Comparison of ENCODE assay signal across 19 cellular contexts in genomic region chr5:154365823-154366222, GRCh38.
A peak's percentile ranks its signal among the peaks of the same experiment; 100 is the strongest.
DNase-seq lines count a peak whose midpoint lies in the region; ATAC-seq, FAIRE-seq and TF ChIP-seq lines count a peak whose summit lies in the region.
"Had no signal": no experiment of that assay in that cellular context is flagged by ENCODE, and none has a peak within 500 bp of the region (broad histone marks: within the 10 kb centered on the region; RNA-seq: fewer than 3 reads in every experiment).

No MANE protein-coding gene starts in this region.

- intact Hi-C loops in OCI-LY7 (cut with micrococcal nuclease; ENCODE audit: unreplicated experiment) = no loop called here

- peaks cover 64% of the 10 kb centered on the region for H3K4me1 Mint-ChIP-seq in neural progenitor cell

- TF ChIP-seq RAD21 in SK-N-SH (IDR thresholded peaks at IDR 0.05; ENCODE audit: low read length) = no peak

- CTCF ChIA-PET in SK-N-SH (lab: Yijun Ruan, JAX) = interaction anchor here (1.0 to 1.2 kb wide), 2 partner anchors 11 to 39 kb away, joined by 3 to 4 read pairs; no protein-coding TSS in a partner anchor
- CTCF ChIA-PET in OCI-LY7 (lab: Charles Lee; ENCODE audit: unreplicated experiment) = no interaction called here

- 0% methylated on average over 1 of the region's 1 CpG for WGBS in SK-N-SH (ENCODE audit: low lambda C conversion rate)

- peak overlapping the region; percentile 46 for H3K27ac Mint-ChIP-seq in neural progenitor cell
- H3K27ac Mint-ChIP-seq: activated naive CD8-positive, alpha-beta T cell had no signal

- no peak for TF ChIP-seq POLR2A in GM12891 (IDR thresholded peaks at IDR 0.05; ENCODE audit: low read depth, low read length)

- DNase-seq in SK-N-SH (no peak), MG63 (peak; percentile 70), choroid plexus epithelial cell (ENCODE audit: low read depth) (peak; percentile 47), neural progenitor cell (ENCODE audit: low spot score) (no peak), NCI-H1092 (lab: John Stamatoyannopoulos, UW) (no peak), OCI-LY7 (ENCODE audit: low spot score) (no peak), GM12891 (ENCODE audit: insufficient read length, low spot score) (no peak)
- DNase-seq: ACHN; activated CD4-positive, alpha-beta T cell treated with anti-CD3 and anti-CD28 coated beads, Interleukin-2, amount 50 U/mL, for 48 hours; activated T-cell treated with anti-CD3 and anti-CD28 coated beads, Interleukin-2, amount 50 U/mL, for 1 hour; DND-41; glutamatergic neuron; immature natural killer cell; NCI-H748 treated with DMSO at 0.1 percent for 48 hours; Peyer's patch had no signal

- H3K27me3 ChIP-seq in SK-N-SH (ENCODE audit: insufficient read depth) (no peaks in the 10 kb centered on the region), MG63 (no peaks in the 10 kb centered on the region), neural progenitor cell (no peaks in the 10 kb centered on the region)
- H3K27me3 ChIP-seq: Peyer's patch, vagina had no signal

- peaks cover 51% of the 10 kb centered on the region for H3K79me2 ChIP-seq in SK-N-SH (ENCODE audit: insufficient read depth)
- H3K79me2 ChIP-seq in neural progenitor cell (ENCODE audit: low read depth) = no peaks in the 10 kb centered on the region
- H3K79me2 ChIP-seq in OCI-LY7 (ENCODE audit: insufficient read depth, low read depth, low read length) = no peaks in the 10 kb centered on the region

- H3K9me2 ChIP-seq in SK-N-SH = no peaks in the 10 kb centered on the region
- H3K9me2 ChIP-seq in OCI-LY7 (ENCODE audit: insufficient read depth, low read length) = no peaks in the 10 kb centered on the region

- BruUV-seq in OCI-LY7 (replicated peaks; lab: Mats Ljungman, UMichigan) = no TSS peak

- no peak for FAIRE-seq in GM12891 (lab: Jason Lieb, UNC)

- POLR2A ChIA-PET in SK-N-SH (lab: Yijun Ruan, JAX) (no interaction called here), OCI-LY7 (lab: Charles Lee) (no interaction called here)

- peaks cover 6% of the 10 kb centered on the region for H3K36me3 Mint-ChIP-seq in neural progenitor cell

- no peak for ATAC-seq in SK-N-SH treated with all-trans-retinoic acid at 6 μM for 48 hours

- no peak overlapping the region for H3K4me3 Mint-ChIP-seq in neural progenitor cell
- H3K4me3 Mint-ChIP-seq: activated naive CD8-positive, alpha-beta T cell; immature natural killer cell; neural crest cell had no signal

- H3K9me3 Mint-ChIP-seq in neural progenitor cell = no peaks in the 10 kb centered on the region
- H3K9me3 Mint-ChIP-seq: immature natural killer cell, neural crest cell had no signal

- TF ChIP-seq EP300 in SK-N-SH (IDR thresholded peaks at IDR 0.05; ENCODE audit: borderline replicate concordance in 1 of 2, low read depth in 1 of 2, low read length in 1 of 2) = no peak

- H3K4me3 ChIP-seq in SK-N-SH (ENCODE audit: low read depth in 2 of 2, low read length in 1 of 2) = no peak overlapping the region
- H3K4me3 ChIP-seq in MG63 = no peak overlapping the region
- no peak overlapping the region for H3K4me3 ChIP-seq in choroid plexus epithelial cell (ENCODE audit: low read depth, low read length)
- H3K4me3 ChIP-seq in neural progenitor cell = no peak overlapping the region
- H3K4me3 ChIP-seq in OCI-LY7 (ENCODE audit: low read depth, low read length, poor library complexity, severe bottlenecking) = no peak overlapping the region
- H3K4me3 ChIP-seq: Peyer's patch, vagina had no signal

- peak overlapping the region; percentile 62; the same call in 1 of the 2 replicates for H3K9ac ChIP-seq in SK-N-SH
- no peak overlapping the region for H3K9ac ChIP-seq in neural progenitor cell

- H3K4me2 ChIP-seq in SK-N-SH (0 out of 2 replicates have a peak overlapping the region, but pooled peaks have one; percentile 50), neural progenitor cell (no peak overlapping the region), OCI-LY7 (ENCODE audit: low read length) (no peak overlapping the region)

- H3K36me3 ChIP-seq in SK-N-SH (replicated peaks in 1 of 2; ENCODE audit: control insufficient read depth in 1 of 2, insufficient read depth in 2 of 2, low read length in 1 of 2) = peaks cover 3% of the 10 kb centered on the region in 2 experiments
- no peaks in the 10 kb centered on the region for H3K36me3 ChIP-seq in MG63
- no peaks in the 10 kb centered on the region for H3K36me3 ChIP-seq in neural progenitor cell
- H3K36me3 ChIP-seq in OCI-LY7 (ENCODE audit: insufficient read depth, low read length) = no peaks in the 10 kb centered on the region
- H3K36me3 ChIP-seq: Peyer's patch, vagina had no signal

- H3F3A ChIP-seq in SK-N-SH (replicated peaks; ENCODE audit: insufficient read depth) = peaks cover 59% of the 10 kb centered on the region
- peaks cover 11% of the 10 kb centered on the region for H3F3A ChIP-seq in neural progenitor cell (ENCODE audit: low read depth)

- no peak for TF ChIP-seq CTCF in SK-N-SH (IDR thresholded peaks at IDR 0.05)
- TF ChIP-seq CTCF in choroid plexus epithelial cell (conservative IDR thresholded peaks at IDR 0.05; ENCODE audit: low read depth, low read length) = no peak
- no peak for TF ChIP-seq CTCF in neural progenitor cell (IDR thresholded peaks at IDR 0.05)
- no peak for TF ChIP-seq CTCF in OCI-LY7 (conservative IDR thresholded peaks at IDR 0.05; ENCODE audit: low read length)

- no peaks in the 10 kb centered on the region for H4K20me1 ChIP-seq in SK-N-SH (ENCODE audit: insufficient read depth)
- no peaks in the 10 kb centered on the region for H4K20me1 ChIP-seq in neural progenitor cell (ENCODE audit: low read depth)
- no peaks in the 10 kb centered on the region for H4K20me1 ChIP-seq in OCI-LY7 (ENCODE audit: insufficient read depth, low read length)

- H3K4me1 ChIP-seq in SK-N-SH (ENCODE audit: control insufficient read depth in 1 of 2, insufficient read depth in 2 of 2, low read depth in 1 of 2, low read length in 1 of 2) = peaks cover 13 to 61% of the 10 kb centered on the region in 2 experiments
- H3K4me1 ChIP-seq in neural progenitor cell = peaks cover 13% of the 10 kb centered on the region
- no peaks in the 10 kb centered on the region for H3K4me1 ChIP-seq in OCI-LY7 (ENCODE audit: insufficient read depth, low read length, poor library complexity, severe bottlenecking)
- H3K4me1 ChIP-seq: Peyer's patch had no signal

- peak overlapping the region; percentile 78 to 91; a peak in 3 of 4 replicates for H3K27ac ChIP-seq in SK-N-SH (ENCODE audit: low read depth in 2 of 2, low read length in 1 of 2)
- H3K27ac ChIP-seq in neural progenitor cell = no peak overlapping the region
- H3K27ac ChIP-seq in OCI-LY7 (ENCODE audit: low read depth, low read length, poor library complexity, severe bottlenecking) = no peak overlapping the region
- H3K27ac ChIP-seq: Peyer's patch, vagina had no signal

- peaks cover 4% of the 10 kb centered on the region for H3K27me3 Mint-ChIP-seq in neural progenitor cell (ENCODE audit: insufficient read depth, low read depth)
- H3K27me3 Mint-ChIP-seq: activated naive CD8-positive, alpha-beta T cell had no signal

- H2AFZ ChIP-seq in SK-N-SH (ENCODE audit: low read depth) (no peak overlapping the region), neural progenitor cell (replicated peaks) (no peak overlapping the region), OCI-LY7 (ENCODE audit: low read length) (no peak overlapping the region)

- H3K9me3 ChIP-seq in SK-N-SH (no peaks in the 10 kb centered on the region), MG63 (no peaks in the 10 kb centered on the region), neural progenitor cell (ENCODE audit: low read depth) (no peaks in the 10 kb centered on the region), OCI-LY7 (ENCODE audit: low read length) (no peaks in the 10 kb centered on the region)
- H3K9me3 ChIP-seq: Peyer's patch, vagina had no signal

TF ChIP-seq in SK-N-SH, 30 proteins besides CTCF, POLR2A, EP300 and RAD21 (continues in another document):
- TF ChIP-seq TEAD4 (IDR thresholded peaks at IDR 0.05; ENCODE audit: borderline replicate concordance, insufficient read depth) = no peak
- no peak for TF ChIP-seq FOSL2 (IDR thresholded peaks at IDR 0.05; ENCODE audit: borderline replicate concordance, low read depth)
- no peak for TF ChIP-seq SMC3 (IDR thresholded peaks at IDR 0.05; ENCODE audit: low read depth, low read length)
- no peak for TF ChIP-seq POLR2AphosphoS5 (IDR thresholded peaks at IDR 0.05; ENCODE audit: low read depth, low read length)
- TF ChIP-seq RCOR1 (IDR thresholded peaks at IDR 0.05; ENCODE audit: low read length) = no peak

TF ChIP-seq in SK-N-SH treated with all-trans-retinoic acid at 6 μM for 48 hours, 23 proteins besides CTCF, POLR2A, EP300 and RAD21 (continues in another document):
- TF ChIP-seq CREB5 (CRISPR knock-in tag; IDR thresholded peaks at IDR 0.05; ENCODE audit: low read depth) (no peak), ZC3H10 (CRISPR knock-in tag; IDR thresholded peaks at IDR 0.05) (no peak)

TF ChIP-seq in GM12891, 5 proteins besides CTCF, POLR2A, EP300 and RAD21:
- TF ChIP-seq PAX5 (IDR thresholded peaks at IDR 0.05; ENCODE audit: insufficient read depth, low read length, severe bottlenecking) (no peak), TAF1 (IDR thresholded peaks at IDR 0.05; ENCODE audit: low read depth, low read length) (no peak), SPI1 (IDR thresholded peaks at IDR 0.05; ENCODE audit: low read depth, low read length) (no peak), POU2F2 (IDR thresholded peaks at IDR 0.05; ENCODE audit: low read depth, low read length) (no peak), POLR2AphosphoS5 (IDR thresholded peaks at IDR 0.05; ENCODE audit: low read depth, low read length) (no peak)

Comparison
In these comparisons a context has a peak if more than half of its experiments do, and no peak if none do; other contexts are left out.
1. DNase-seq: peak in MG63 (single experiment) and choroid plexus epithelial cell (single experiment); none in SK-N-SH (single experiment), neural progenitor cell (single experiment), NCI-H1092 (single experiment), OCI-LY7 (single experiment) and GM12891 (single experiment).
2. H3K27ac ChIP-seq: peak in SK-N-SH (2 of 2); none in neural progenitor cell (single experiment) and OCI-LY7 (single experiment).